Comparison of ENCODE assay signal across 22 cellular contexts in the genomic region with DNA sequence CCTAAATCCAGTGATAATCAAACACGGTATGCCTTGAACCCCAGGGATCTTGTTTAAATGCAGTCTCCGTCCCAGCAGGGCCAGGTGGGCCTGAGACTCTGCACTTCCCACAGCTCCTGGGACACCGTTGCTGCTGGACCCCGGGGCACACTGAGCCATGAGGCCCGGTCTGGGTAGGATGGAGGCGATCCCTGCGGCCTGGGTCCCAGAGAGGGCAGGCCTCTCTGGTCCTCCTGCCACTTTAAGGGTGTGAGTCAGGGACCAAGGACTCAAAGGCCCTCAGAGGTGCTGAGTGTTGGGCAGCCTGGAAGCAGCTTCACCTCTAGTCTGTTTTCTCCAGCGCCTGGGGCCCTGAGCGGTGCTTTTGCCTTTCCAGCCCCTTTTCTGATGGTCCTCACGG. TPM values are rescaled to one million over a fixed set of nuclear protein-coding genes. Genes with fewer than 3 reads are reported as not detected.
A peak's percentile ranks its signal among the peaks of the same experiment; 100 is the strongest.
DNase-seq lines count a peak whose midpoint lies in the region; ATAC-seq and TF ChIP-seq lines count a peak whose summit lies in the region.
"Had no signal": no experiment of that assay in that cellular context is flagged by ENCODE, and none has a peak within 500 bp of the region (broad histone marks: within the 10 kb centered on the region; RNA-seq: fewer than 3 reads in every experiment).

No MANE protein-coding gene starts in this region.

- TF ChIP-seq CTCF in natural killer cell (IDR thresholded peaks at IDR 0.05) (no peak), osteoblast (IDR thresholded peaks at IDR 0.05; ENCODE audit: extremely low read depth, low read depth, low read length) (no peak), type B pancreatic cell (conservative IDR thresholded peaks at IDR 0.05) (no peak), mammary epithelial cell (conservative IDR thresholded peaks at IDR 0.05 in 1 of 2, IDR thresholded peaks at IDR 0.05 in 1 of 2; ENCODE audit: extremely low read depth in 1 of 2, insufficient read depth in 1 of 2, low read depth in 1 of 2, low read length in 2 of 2) (no peak)

- H3K4me1 ChIP-seq in osteoblast (ENCODE audit: insufficient read depth, low read length): no peaks in the 10 kb centered on the region
- no peaks in the 10 kb centered on the region for H3K4me1 ChIP-seq in mammary epithelial cell (ENCODE audit: insufficient read depth, low read length)
- H3K4me1 ChIP-seq: BLaER1 had no signal

- peak; percentile 12 for DNase-seq in natural killer cell
- DNase-seq in natural killer cell treated with Interleukin-12 subunit alpha and Interleukin-12 subunit beta and Interleukin-15 and Interleukin-18, amount 100 ng/mL, for 72 hours (ENCODE audit: low spot score): no peak
- peak; percentile 6 for DNase-seq in activated CD4-positive, alpha-beta memory T cell treated with anti-CD3 and anti-CD28 coated beads for 36 hours
- peak; percentile 85 for DNase-seq in osteoblast (ENCODE audit: insufficient read length, low spot score, missing footprints)
- DNase-seq in type B pancreatic cell (ENCODE audit: extremely low spot score, unreplicated experiment): peak; percentile 58
- DNase-seq in activated CD4-positive, alpha-beta T cell treated with anti-CD3 and anti-CD28 coated beads for 4 hours: no peak
- DNase-seq in mammary epithelial cell: no peak
- DNase-seq: Calu3; CD4-positive, alpha-beta memory T cell; DMS53; HFFc6; NCI-H1092 treated with DMSO at 0.1 percent for 48 hours; NCI-H146; NCI-H2029 treated with DMSO at 0.1 percent for 48 hours; NCI-H2171; NCI-H446 treated with DMSO at 0.1 percent for 48 hours; NCI-H69 had no signal

- H3K36me3 Mint-ChIP-seq in natural killer cell (no peaks in the 10 kb centered on the region), type B pancreatic cell (no peaks in the 10 kb centered on the region)
- H3K36me3 Mint-ChIP-seq in natural killer cell treated with Interleukin-12 subunit alpha and Interleukin-12 subunit beta and Interleukin-15 and Interleukin-18, amount 100 ng/mL, for 72 hours: no peaks in the 10 kb centered on the region
- H3K36me3 Mint-ChIP-seq in activated CD4-positive, alpha-beta memory T cell treated with anti-CD3 and anti-CD28 coated beads for 36 hours: no peaks in the 10 kb centered on the region
- H3K36me3 Mint-ChIP-seq: CD4-positive, alpha-beta memory T cell; IgD-negative memory B cell had no signal

- POLR2A ChIA-PET in activated CD4-positive, alpha-beta memory T cell treated with anti-CD3 and anti-CD28 coated beads for 36 hours (lab: Charles Lee): no interaction called here

- no peaks in the 10 kb centered on the region for H3K79me2 ChIP-seq in osteoblast (ENCODE audit: insufficient read depth, low read length)
- H3K79me2 ChIP-seq in mammary epithelial cell (ENCODE audit: insufficient read depth, low read length): no peaks in the 10 kb centered on the region

- H2AFZ ChIP-seq in osteoblast (ENCODE audit: low read length) (no peak overlapping the region), mammary epithelial cell (ENCODE audit: low read depth, low read length) (no peak overlapping the region)

- H3K27me3 Mint-ChIP-seq in natural killer cell (ENCODE audit: low read depth in 2 of 2) (peaks cover 8% of the 10 kb centered on the region in 2 donors), type B pancreatic cell (peaks cover 16% of the 10 kb centered on the region)
- peaks cover 9 to 10% of the 10 kb centered on the region in 2 donors for H3K27me3 Mint-ChIP-seq in natural killer cell treated with Interleukin-12 subunit alpha and Interleukin-12 subunit beta and Interleukin-15 and Interleukin-18, amount 100 ng/mL, for 72 hours
- H3K27me3 Mint-ChIP-seq in activated CD4-positive, alpha-beta memory T cell treated with anti-CD3 and anti-CD28 coated beads for 36 hours: peaks cover 12% of the 10 kb centered on the region

- CTCF ChIA-PET in activated CD4-positive, alpha-beta memory T cell treated with anti-CD3 and anti-CD28 coated beads for 36 hours (lab: Charles Lee): no interaction called here
- CTCF ChIA-PET in mammary epithelial cell (lab: Charles Lee; ENCODE audit: low non-redundant PET): no interaction called here

- ATAC-seq in natural killer cell (no peak), GM18909 (IDR thresholded peaks at IDR 0.05; ENCODE audit: poor library complexity, unreplicated experiment) (no peak)
- no peak for ATAC-seq in natural killer cell treated with Interleukin-12 subunit alpha and Interleukin-12 subunit beta and Interleukin-15 and Interleukin-18, amount 100 ng/mL, for 72 hours
- ATAC-seq: Panc1, Right ventricle myocardium inferior had no signal

- intact Hi-C loops in natural killer cell (cut with micrococcal nuclease) (no loop called here), mammary epithelial cell (cut with micrococcal nuclease) (no loop called here)
- intact Hi-C loops in activated CD4-positive, alpha-beta memory T cell treated with anti-CD3 and anti-CD28 coated beads for 36 hours (cut with micrococcal nuclease): no loop called here

- H3K4me2 ChIP-seq in osteoblast (ENCODE audit: insufficient read depth, low read length): no peak overlapping the region
- H3K4me2 ChIP-seq in mammary epithelial cell (ENCODE audit: insufficient read depth, low read depth, low read length): no peak overlapping the region
- H3K4me2 ChIP-seq: BLaER1 had no signal

- H3K36me3 ChIP-seq in osteoblast (ENCODE audit: insufficient read depth, low read length): no peaks in the 10 kb centered on the region
- H3K36me3 ChIP-seq in mammary epithelial cell (ENCODE audit: insufficient read depth, low read length): no peaks in the 10 kb centered on the region
- H3K36me3 ChIP-seq: BLaER1 had no signal

- in situ Hi-C loops in mammary epithelial cell (cut with MboI; ENCODE audit: low sequenced_read_pairs in 2 of 2): no loop called here

- BruUV-seq in mammary epithelial cell (replicated peaks; lab: Mats Ljungman, UMichigan): no TSS peak

- H3K4me3 ChIP-seq in osteoblast (ENCODE audit: insufficient read depth, low read length) (no peak overlapping the region), mammary epithelial cell (replicated peaks in 1 of 3; ENCODE audit: insufficient read depth in 1 of 3, low read depth in 2 of 3, low read length in 3 of 3) (no peak overlapping the region)
- H3K4me3 ChIP-seq: BLaER1 had no signal

- H3K9me3 Mint-ChIP-seq in natural killer cell: no peaks in the 10 kb centered on the region
- no peaks in the 10 kb centered on the region for H3K9me3 Mint-ChIP-seq in natural killer cell treated with Interleukin-12 subunit alpha and Interleukin-12 subunit beta and Interleukin-15 and Interleukin-18, amount 100 ng/mL, for 72 hours
- H3K9me3 Mint-ChIP-seq in activated CD4-positive, alpha-beta memory T cell treated with anti-CD3 and anti-CD28 coated beads for 36 hours: no peaks in the 10 kb centered on the region
- no peaks in the 10 kb centered on the region for H3K9me3 Mint-ChIP-seq in type B pancreatic cell
- H3K9me3 Mint-ChIP-seq: HFFc6 had no signal

- H3K9me3 ChIP-seq in osteoblast (ENCODE audit: low read depth, low read length) (no peaks in the 10 kb centered on the region), mammary epithelial cell (replicated peaks; ENCODE audit: insufficient read depth, low read length) (no peaks in the 10 kb centered on the region)
- H3K9me3 ChIP-seq: BLaER1 had no signal

- H3K4me3 Mint-ChIP-seq in natural killer cell (no peak overlapping the region), type B pancreatic cell (no peak overlapping the region)
- H3K4me3 Mint-ChIP-seq in natural killer cell treated with Interleukin-12 subunit alpha and Interleukin-12 subunit beta and Interleukin-15 and Interleukin-18, amount 100 ng/mL, for 72 hours: no peak overlapping the region
- no peak overlapping the region for H3K4me3 Mint-ChIP-seq in activated CD4-positive, alpha-beta memory T cell treated with anti-CD3 and anti-CD28 coated beads for 36 hours
- H3K4me3 Mint-ChIP-seq: HFFc6, IgD-negative memory B cell had no signal

- H3K27ac ChIP-seq in osteoblast (ENCODE audit: low read depth, low read length) (no peak overlapping the region), mammary epithelial cell (ENCODE audit: insufficient read depth, low read depth, low read length) (no peak overlapping the region)
- H3K27ac ChIP-seq: BLaER1 had no signal

- H3K9ac ChIP-seq in mammary epithelial cell (ENCODE audit: insufficient read depth, low read length): no peak overlapping the region
- H3K9ac ChIP-seq: BLaER1 had no signal

- H3K4me1 Mint-ChIP-seq in natural killer cell: no peaks in the 10 kb centered on the region
- no peaks in the 10 kb centered on the region for H3K4me1 Mint-ChIP-seq in natural killer cell treated with Interleukin-12 subunit alpha and Interleukin-12 subunit beta and Interleukin-15 and Interleukin-18, amount 100 ng/mL, for 72 hours (ENCODE audit: low read depth in 2 of 2)
- H3K4me1 Mint-ChIP-seq in activated CD4-positive, alpha-beta memory T cell treated with anti-CD3 and anti-CD28 coated beads for 36 hours (ENCODE audit: low read depth): no peaks in the 10 kb centered on the region
- no peaks in the 10 kb centered on the region for H3K4me1 Mint-ChIP-seq in type B pancreatic cell (ENCODE audit: unreplicated experiment)

- H3K27ac Mint-ChIP-seq in natural killer cell (no peak overlapping the region), type B pancreatic cell (no peak overlapping the region)
- H3K27ac Mint-ChIP-seq in natural killer cell treated with Interleukin-12 subunit alpha and Interleukin-12 subunit beta and Interleukin-15 and Interleukin-18, amount 100 ng/mL, for 72 hours: no peak overlapping the region
- no peak overlapping the region for H3K27ac Mint-ChIP-seq in activated CD4-positive, alpha-beta memory T cell treated with anti-CD3 and anti-CD28 coated beads for 36 hours
- H3K27ac Mint-ChIP-seq: CD4-positive, alpha-beta memory T cell; HFFc6 had no signal

- 84% methylated on average over 5 of the region's 10 CpGs for WGBS in mammary epithelial cell (ENCODE audit: low coverage, missing lambda C conversion rate)

- H3K27me3 ChIP-seq in osteoblast (ENCODE audit: insufficient read depth, low read length) (peaks cover 21% of the 10 kb centered on the region), mammary epithelial cell (ENCODE audit: insufficient read depth, low read length) (peaks cover 5% of the 10 kb centered on the region)
- H3K27me3 ChIP-seq: BLaER1 had no signal

- dilution Hi-C loops in mammary epithelial cell (cut with HindIII; ENCODE audit: low sequenced_read_pairs): no loop called here

- H4K20me1 ChIP-seq in osteoblast (ENCODE audit: insufficient read depth, low read length) (no peaks in the 10 kb centered on the region), mammary epithelial cell (ENCODE audit: insufficient read depth, low read length) (no peaks in the 10 kb centered on the region)
- H4K20me1 ChIP-seq: BLaER1 had no signal

RNA-seq across cellular contexts. Expression of gene SLC9A3, which starts 34.1 kb away (rescaled TPM):
- total RNA-seq in natural killer cell: 1 to 10 TPM in 1 of 3 donors, under 1 TPM in 2; 0.61 to 1.1 (median 0.73) TPM
- 1 to 10 TPM in 1 of 2 donors, under 1 TPM in 1; 0.21 to 1.1 TPM for total RNA-seq in natural killer cell treated with Interleukin-12 subunit alpha and Interleukin-12 subunit beta and Interleukin-15 and Interleukin-18, amount 100 ng/mL, for 72 hours
- total RNA-seq in activated CD4-positive, alpha-beta memory T cell treated with anti-CD3 and anti-CD28 coated beads for 36 hours: 1 to 10 TPM; 1.7 to 1.8 TPM
- total RNA-seq in osteoblast: 1.2 and 1.4 TPM in 2 replicates
- 6.4 and 8.0 TPM in 2 replicates for total RNA-seq in type B pancreatic cell (ENCODE audit: low replicate concordance)
- 1 to 10 TPM; 1.0 to 1.3 TPM for total RNA-seq in mammary epithelial cell
- polyA plus RNA-seq in mammary epithelial cell: 1.00 TPM
- polyA minus RNA-seq in mammary epithelial cell: not detected

RNA-seq across cellular contexts. Expression of gene CEP72, which starts 53.8 kb away (rescaled TPM):
- total RNA-seq in natural killer cell (10 to 100 TPM; 12.2 to 15.1 (median 12.3) TPM), osteoblast (2.7 and 3.3 TPM in 2 replicates), type B pancreatic cell (ENCODE audit: low replicate concordance) (14.2 and 27.8 TPM in 2 replicates), mammary epithelial cell (10 to 100 TPM in 1 of 2 donors, 1 to 10 TPM in 1; 3.5 to 13.4 TPM)
- total RNA-seq in natural killer cell treated with Interleukin-12 subunit alpha and Interleukin-12 subunit beta and Interleukin-15 and Interleukin-18, amount 100 ng/mL, for 72 hours: 10 to 100 TPM; 15.3 to 58.1 TPM
- 10 to 100 TPM; 21.6 to 22.5 TPM for total RNA-seq in activated CD4-positive, alpha-beta memory T cell treated with anti-CD3 and anti-CD28 coated beads for 36 hours
- polyA plus RNA-seq in mammary epithelial cell: 5.6 TPM
- polyA minus RNA-seq in mammary epithelial cell: 8.2 TPM

Comparison
In these comparisons a context has a peak if more than half of its experiments do, and no peak if none do; other contexts are left out.
1. DNase-seq: peak in natural killer cell (single experiment), activated CD4-positive, alpha-beta memory T cell treated with anti-CD3 and anti-CD28 coated beads for 36 hours (single experiment), osteoblast (single experiment) and type B pancreatic cell (single experiment); none in natural killer cell treated with Interleukin-12 subunit alpha and Interleukin-12 subunit beta and Interleukin-15 and Interleukin-18, amount 100 ng/mL, for 72 hours (single experiment), activated CD4-positive, alpha-beta T cell treated with anti-CD3 and anti-CD28 coated beads for 4 hours (0 of 2) and mammary epithelial cell (single experiment).